Comparison of ENCODE assay signal across 23 cellular contexts in genomic region chr3:194014756-194015155, GRCh38.
DNase-seq lines count a peak whose midpoint lies in the region; ATAC-seq, FAIRE-seq and TF ChIP-seq lines count a peak whose summit lies in the region.
"Had no signal": no experiment of that assay in that cellular context is flagged by ENCODE, and none has a peak within 500 bp of the region (broad histone marks: within the 10 kb centered on the region; RNA-seq: fewer than 3 reads in every experiment).

No MANE protein-coding gene starts in this region.

- FAIRE-seq in K562 (lab: Jason Lieb, UNC) (no peak), HepG2 (lab: Jason Lieb, UNC) (no peak)
- FAIRE-seq: D721Med, GM12878, H1 had no signal

- no peaks in the 10 kb centered on the region for H3K9me3 Mint-ChIP-seq in nephron
- H3K9me3 Mint-ChIP-seq: CD4-positive, CD25-positive, alpha-beta regulatory T cell; CD8-positive, alpha-beta T cell had no signal

- in situ Hi-C loops in K562 (cut with MboI) (no loop called here), HepG2 (cut with HindIII; ENCODE audit: extremely low pct_ligation_motif_present, low pct_unique_long_range_greater_than_20kb) (no loop called here)

- TF ChIP-seq POLR2A in K562 (conservative IDR thresholded peaks at IDR 0.05) (no peak), testis (IDR thresholded peaks at IDR 0.05) (no peak), HepG2 (IDR thresholded peaks at IDR 0.05; ENCODE audit: insufficient read depth in 1 of 2, low read depth in 2 of 2, low read length in 2 of 2) (no peak)

- TF ChIP-seq RAD21 in K562 (CRISPR knock-in tag; conservative IDR thresholded peaks at IDR 0.05 in 1 of 2, IDR thresholded peaks at IDR 0.05 in 1 of 2) = no peak
- TF ChIP-seq RAD21 in HepG2 (CRISPR knock-in tag; IDR thresholded peaks at IDR 0.05) = no peak

- H3K4me1 ChIP-seq in K562 (replicated peaks in 1 of 2; ENCODE audit: control insufficient read depth in 2 of 2, insufficient read depth in 2 of 2, low read length in 2 of 2) (peaks cover 0 to 5% of the 10 kb centered on the region in 2 experiments; a peak in 3 of 5 replicates), testis (peaks cover 12% of the 10 kb centered on the region), heart right ventricle (peaks cover 0 to 7% (median 0%) of the 10 kb centered on the region in 9 donors), HepG2 (ENCODE audit: insufficient read depth, low read length) (no peaks in the 10 kb centered on the region)
- H3K4me1 ChIP-seq: BLaER1 had no signal

- DNase-seq in LHCN-M2 (ENCODE audit: low read depth) (peak; percentile 20), K562 (ENCODE audit: extremely low read depth in 1 of 4, low spot score in 3 of 4) (no peak), testis (no peak), heart right ventricle (no peak), T-helper 2 cell (no peak), HepG2 (ENCODE audit: low spot score) (no peak)
- DNase-seq in stimulated activated CD4-positive, alpha-beta T cell treated with anti-CD3 and anti-CD28 coated beads, Interleukin-12 subunit alpha, Interleukin-12 subunit beta, amount 100 ng/mL, for 4 hours = no peak
- DNase-seq: CD4-positive, CD25-positive, alpha-beta regulatory T cell; CD8-positive, alpha-beta T cell; DMS 273 treated with DMSO at 0.1 percent for 48 hours; DMS79; EL; GDM1; GM23248; H7; HCEC 1CT had no signal

- peak overlapping the region; percentile 52 to 72 (median 55) for H3K27ac Mint-ChIP-seq in nephron
- H3K27ac Mint-ChIP-seq: B cell; CD4-positive, CD25-positive, alpha-beta regulatory T cell; CD8-positive, alpha-beta T cell had no signal

- H3K4me2 ChIP-seq in K562 (ENCODE audit: insufficient read depth, low read length) (no peak overlapping the region), HepG2 (ENCODE audit: low read depth, low read length) (no peak overlapping the region)
- H3K4me2 ChIP-seq: BLaER1 had no signal

- H3K27ac ChIP-seq in K562 (ENCODE audit: extremely low read depth, low read depth, low read length) (no peak overlapping the region), testis (peak overlapping the region; percentile 22 to 50), heart right ventricle (no peak overlapping the region), HepG2 (ENCODE audit: extremely low read length, insufficient read depth, low read length) (no peak overlapping the region)
- H3K27ac ChIP-seq: BLaER1, C4-2B, GM23248 had no signal

- H3K36me3 Mint-ChIP-seq in nephron (ENCODE audit: low read depth) = no peaks in the 10 kb centered on the region
- H3K36me3 Mint-ChIP-seq: CD4-positive, CD25-positive, alpha-beta regulatory T cell; CD8-positive, alpha-beta T cell had no signal

- no peaks in the 10 kb centered on the region for H3K9me3 ChIP-seq in K562 (replicated peaks; ENCODE audit: control insufficient read depth, insufficient read depth, low read depth, low read length)
- H3K9me3 ChIP-seq in testis = no peaks in the 10 kb centered on the region
- no peaks in the 10 kb centered on the region for H3K9me3 ChIP-seq in heart right ventricle
- H3K9me3 ChIP-seq in HepG2 (ENCODE audit: low read length) = no peaks in the 10 kb centered on the region
- H3K9me3 ChIP-seq: BLaER1 had no signal

- intact Hi-C loops in K562 (cut with micrococcal nuclease) = no loop called here
- intact Hi-C loops in testis (cut with DNase I; ENCODE audit: low total_unique reads) = no loop called here
- intact Hi-C loops in heart right ventricle (cut with DNase I) = loop anchor here in 1 of 10 donors (5.0 kb wide), 1 partner anchor 108 kb away; no protein-coding TSS in a partner anchor
- intact Hi-C loops in HepG2 (cut with micrococcal nuclease; ENCODE audit: unreplicated experiment) = no loop called here

- H3K4me3 Mint-ChIP-seq in nephron = peak overlapping the region in 1 of 3 experiments; percentile 34
- H3K4me3 Mint-ChIP-seq: B cell; CD4-positive, CD25-positive, alpha-beta regulatory T cell; CD8-positive, alpha-beta T cell had no signal

- no peaks in the 10 kb centered on the region; the same call in 2 of the 3 replicates for H3K36me3 ChIP-seq in K562 (ENCODE audit: control insufficient read depth, insufficient read depth, low read length)
- H3K36me3 ChIP-seq in testis (ENCODE audit: low read depth, missing control alignments) = no peaks in the 10 kb centered on the region
- H3K36me3 ChIP-seq in heart right ventricle = no peaks in the 10 kb centered on the region
- H3K36me3 ChIP-seq in HepG2 (replicated peaks in 1 of 2; ENCODE audit: control insufficient read depth in 1 of 2, insufficient read depth in 2 of 2, low read length in 2 of 2) = no peaks in the 10 kb centered on the region
- H3K36me3 ChIP-seq: BLaER1 had no signal

- TF ChIP-seq CTCF in K562 (IDR thresholded peaks at IDR 0.05 in 2 of 3, conservative IDR thresholded peaks at IDR 0.05 in 1 of 3; ENCODE audit: insufficient read depth in 2 of 3, low read depth in 1 of 3, low read length in 3 of 3) (no peak), nephron (IDR thresholded peaks at IDR 0.05; ENCODE audit: unreplicated experiment in 3 of 3) (no peak), testis (IDR thresholded peaks at IDR 0.05) (no peak), heart right ventricle (IDR thresholded peaks at IDR 0.05) (no peak), HepG2 (CRISPR knock-in tag; IDR thresholded peaks at IDR 0.05) (no peak)

- TF ChIP-seq EP300 in K562 (IDR thresholded peaks at IDR 0.05; ENCODE audit: low read length) (no peak), HepG2 (IDR thresholded peaks at IDR 0.05; ENCODE audit: low read depth in 2 of 2, low read length in 2 of 2) (no peak), HepG2 (CRISPR knock-in tag; IDR thresholded peaks at IDR 0.05; ENCODE audit: borderline replicate concordance) (no peak)

- no peaks in the 10 kb centered on the region for H3K27me3 ChIP-seq in K562 (ENCODE audit: control insufficient read depth in 2 of 2, insufficient read depth in 2 of 2, low read length in 2 of 2)
- no peaks in the 10 kb centered on the region for H3K27me3 ChIP-seq in testis
- H3K27me3 ChIP-seq in heart right ventricle = peaks cover 0 to 86% (median 26%) of the 10 kb centered on the region in 7 donors
- H3K27me3 ChIP-seq in HepG2 (ENCODE audit: control insufficient read depth in 1 of 2, insufficient read depth in 2 of 2, low read length in 2 of 2) = peaks cover 1 to 19% of the 10 kb centered on the region in 2 experiments; a peak in 2 of 5 replicates
- H3K27me3 ChIP-seq: BLaER1 had no signal

- H3K4me3 ChIP-seq in K562 = no peak overlapping the region
- H3K4me3 ChIP-seq in testis = no peak overlapping the region
- H3K4me3 ChIP-seq in heart right ventricle = no peak overlapping the region
- no peak overlapping the region for H3K4me3 ChIP-seq in HepG2 (replicated peaks in 1 of 3; ENCODE audit: insufficient read depth in 1 of 3, low read depth in 2 of 3, low read length in 3 of 3)
- H3K4me3 ChIP-seq: BLaER1, GM12878, GM23248 had no signal

- POLR2A ChIA-PET in K562 (lab: Yijun Ruan, JAX) = interaction anchor here (0.7 to 1.0 kb wide), 2 partner anchors 12 to 57 kb away, joined by 3 read pairs; no protein-coding TSS in a partner anchor
- POLR2A ChIA-PET in HepG2 (lab: Yijun Ruan, JAX) = no interaction called here

- BruUV-seq in K562 (replicated peaks; lab: Mats Ljungman, UMichigan) (no TSS peak), HepG2 (replicated peaks; lab: Mats Ljungman, UMichigan) (no TSS peak)

- peaks cover 61% of the 10 kb centered on the region for H3K27me3 Mint-ChIP-seq in nephron (ENCODE audit: low read depth)
- H3K27me3 Mint-ChIP-seq: B cell had no signal

- CTCF ChIA-PET in K562 (lab: Yijun Ruan, JAX; ENCODE audit: low intra/inter-chr PET ratio) (no interaction called here), HepG2 (lab: Yijun Ruan, JAX; ENCODE audit: low intra/inter-chr PET ratio, low total read pairs) (no interaction called here)

- no peaks in the 10 kb centered on the region for H3K79me2 ChIP-seq in K562 (ENCODE audit: control insufficient read depth, insufficient read depth, low read length)
- no peaks in the 10 kb centered on the region for H3K79me2 ChIP-seq in HepG2 (ENCODE audit: insufficient read depth, low read length)

- H2AFZ ChIP-seq in K562 (ENCODE audit: low read depth, low read length) (peak overlapping the region; percentile 29; the same call in 1 of the 2 replicates), HepG2 (ENCODE audit: low read length) (no peak overlapping the region)
- H2AFZ ChIP-seq: GM23248 had no signal

- H4K20me1 ChIP-seq in K562 (replicated peaks; ENCODE audit: control insufficient read depth, insufficient read depth, low read length) (no peaks in the 10 kb centered on the region), HepG2 (ENCODE audit: insufficient read depth, low read length) (no peaks in the 10 kb centered on the region)
- H4K20me1 ChIP-seq: BLaER1 had no signal

- H3K4me1 Mint-ChIP-seq in nephron = peaks cover 40% of the 10 kb centered on the region
- H3K4me1 Mint-ChIP-seq: B cell; CD4-positive, CD25-positive, alpha-beta regulatory T cell had no signal

- WGBS in K562 (ENCODE audit: insufficient coverage, low coverage, missing lambda C conversion rate) = 18% methylated on average over 4 of the region's 4 CpGs
- WGBS in testis, 2 donors = 44% methylated on average over 4 of the region's 4 CpGs
- WGBS in heart right ventricle, 2 donors = 70 to 78% methylated on average over 4 of the region's 4 CpGs
- 3% methylated on average over 4 of the region's 4 CpGs for WGBS in HepG2 (ENCODE audit: low lambda C conversion rate)

- no peaks in the 10 kb centered on the region for H3K9me1 ChIP-seq in K562 (ENCODE audit: control insufficient read depth, insufficient read depth, low read length)

- H3K9ac ChIP-seq in K562 (ENCODE audit: insufficient read depth in 1 of 2, low read depth in 2 of 2, low read length in 2 of 2) = no peak overlapping the region
- H3K9ac ChIP-seq in HepG2 (ENCODE audit: insufficient read depth, low read depth, low read length) = no peak overlapping the region
- H3K9ac ChIP-seq: BLaER1, GM23248 had no signal

- ATAC-seq in K562 (no peak), heart right ventricle (no peak), HepG2 (no peak)
- ATAC-seq: CD8-positive, alpha-beta T cell; GM12878 had no signal

TF ChIP-seq in K562, 482 proteins besides CTCF, POLR2A, EP300 and RAD21 (continues in another document):
- TF ChIP-seq ZEB2 (IDR thresholded peaks at IDR 0.05) (no peak), YBX1 (IDR thresholded peaks at IDR 0.05) (no peak), RBFOX2 (IDR thresholded peaks at IDR 0.05; ENCODE audit: low read depth, low read length) (no peak), PHB (CRISPR knock-in tag; IDR thresholded peaks at IDR 0.05) (no peak)

TF ChIP-seq in HepG2, 621 proteins besides CTCF, POLR2A, EP300 and RAD21 (continues in another document):
- TF ChIP-seq ZNF567 (CRISPR knock-in tag; IDR thresholded peaks at IDR 0.05; ENCODE audit: borderline replicate concordance) = no peak
- no peak for TF ChIP-seq CBX2 (IDR thresholded peaks at IDR 0.05; ENCODE audit: low read depth, low read length)
- no peak for TF ChIP-seq CBX2 (CRISPR knock-in tag; IDR thresholded peaks at IDR 0.05; ENCODE audit: low read depth)
- no peak for TF ChIP-seq GTF3A (CRISPR knock-in tag; conservative IDR thresholded peaks at IDR 0.05)
- no peak for TF ChIP-seq GTF2F1 (IDR thresholded peaks at IDR 0.05; ENCODE audit: low read length)

Comparison
In these comparisons a context has a peak if more than half of its experiments do, and no peak if none do; other contexts are left out.
1. H3K27ac ChIP-seq: peak in testis (2 of 2); none in K562 (single experiment), heart right ventricle (0 of 10) and HepG2 (single experiment).